ENCODE assay signal across 26 cellular contexts in the genomic region with DNA sequence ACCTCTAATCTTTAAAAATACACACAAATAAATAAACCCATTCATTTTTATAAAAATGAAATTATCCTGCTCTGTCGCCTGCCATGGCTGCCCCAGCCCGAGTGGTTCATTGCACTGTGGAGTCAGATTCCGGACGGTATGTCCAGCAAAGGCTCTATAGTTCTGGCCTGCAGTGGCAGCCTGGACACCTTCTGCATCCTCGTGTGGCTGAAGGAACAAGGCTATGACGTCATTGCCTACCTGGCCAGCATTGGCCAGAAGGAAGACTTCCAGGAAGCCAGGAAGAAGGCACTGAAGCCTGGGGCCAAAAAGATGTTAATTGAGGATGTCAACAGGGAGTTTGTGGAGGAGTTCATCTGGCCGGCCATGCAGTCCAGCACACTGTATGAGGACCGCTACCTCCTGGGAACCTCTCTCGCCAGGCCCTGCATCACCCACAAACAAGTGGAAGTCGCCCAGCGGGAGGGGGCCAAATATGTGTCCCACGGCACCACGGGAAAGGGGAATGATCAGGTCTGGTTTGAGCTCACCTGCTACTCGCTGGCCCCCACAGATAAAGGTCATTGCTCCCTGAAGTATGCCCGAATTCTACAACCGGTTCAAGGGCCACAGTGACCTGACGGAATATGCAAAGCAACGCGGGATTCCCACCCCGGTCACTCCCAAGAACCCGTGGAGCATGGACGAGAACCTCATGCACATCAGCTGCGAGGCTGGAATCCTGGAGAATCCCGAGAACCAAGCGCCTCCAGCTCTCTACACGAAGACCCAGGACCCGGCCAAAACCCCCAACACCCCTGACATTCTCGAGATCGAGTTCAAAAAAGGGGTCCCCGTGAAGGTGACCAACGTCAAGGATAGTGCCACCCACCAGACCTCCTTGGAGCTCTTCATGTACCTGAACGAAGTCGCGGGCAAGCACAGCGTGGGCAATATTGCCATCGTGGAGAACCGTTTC.
"Had no signal": no experiment of that assay in that cellular context is flagged by ENCODE, and none has a peak within 500 bp of the region (broad histone marks: within the 10 kb centered on the region; RNA-seq: fewer than 3 reads in every experiment).

No MANE protein-coding gene starts in this region.

- H3K27me3 Mint-ChIP-seq: effector memory CD8-positive, alpha-beta T cell; naive B cell; natural killer cell treated with Interleukin-12 subunit alpha and Interleukin-12 subunit beta and Interleukin-15 and Interleukin-18, amount 100 ng/mL, for 72 hours; stimulated activated memory B cell treated with anti-CD40 and anti-IgM and Interleukin-4, amounts not matched to agents 10 μg/mL and 1 μg/mL and 100 μg/mL, for 72 hours had no signal

- ATAC-seq: effector memory CD8-positive, alpha-beta T cell; left ventricle myocardium superior; mucosa of descending colon; natural killer cell treated with Interleukin-12 subunit alpha and Interleukin-12 subunit beta and Interleukin-15 and Interleukin-18, amount 100 ng/mL, for 72 hours; sciatic nerve; stimulated activated memory B cell treated with anti-CD40 and anti-IgM and Interleukin-4, amounts not matched to agents 10 μg/mL and 1 μg/mL and 100 μg/mL, for 72 hours; stimulated activated naive CD8-positive, alpha-beta T cell treated with anti-CD3 and anti-CD28 coated beads, Interleukin-15, Interleukin-2, amounts not matched to agents 100 U/mL and 50 U/mL, for 24 hours had no signal

- DNase-seq: cortex of kidney; effector memory CD8-positive, alpha-beta T cell; erythroblast; esophagus squamous epithelium; foreskin melanocyte; glutamatergic neuron; hypothalamus; immature natural killer cell; islet precursor cell; left ventricle myocardium superior; mucosa of descending colon; naive B cell; nucleus accumbens; retina; stimulated activated CD4-positive, alpha-beta T cell treated with anti-CD3 and anti-CD28 coated beads, Interleukin-4, amount 100 ng/mL, for 4 hours; stimulated activated naive CD8-positive, alpha-beta T cell treated with anti-CD3 and anti-CD28 coated beads, Interleukin-15, Interleukin-2, amounts not matched to agents 100 U/mL and 50 U/mL, for 24 hours; upper lobe of left lung had no signal

- H3K36me3 Mint-ChIP-seq: immature natural killer cell; memory B cell; mesothelial cell of epicardium; naive B cell; stimulated activated memory B cell treated with anti-CD40 and anti-IgM and Interleukin-4, amounts not matched to agents 10 μg/mL and 1 μg/mL and 100 μg/mL, for 72 hours had no signal

- H3K27ac ChIP-seq: esophagus squamous epithelium, thoracic aorta, tibial nerve, upper lobe of left lung had no signal

- H3K9me3 ChIP-seq: esophagus squamous epithelium, thoracic aorta, tibial nerve had no signal

- H3K9me3 Mint-ChIP-seq: memory B cell had no signal

- H3K36me3 ChIP-seq: esophagus squamous epithelium, thoracic aorta, tibial nerve, upper lobe of left lung had no signal

- H3K4me3 ChIP-seq: esophagus squamous epithelium, lung, mucosa of descending colon, thoracic aorta, tibial nerve, upper lobe of left lung had no signal

- H3K4me3 Mint-ChIP-seq: effector memory CD8-positive, alpha-beta T cell; immature natural killer cell; memory B cell; mesothelial cell of epicardium; naive B cell; natural killer cell treated with Interleukin-12 subunit alpha and Interleukin-12 subunit beta and Interleukin-15 and Interleukin-18, amount 100 ng/mL, for 72 hours; neural crest cell; stimulated activated memory B cell treated with anti-CD40 and anti-IgM and Interleukin-4, amounts not matched to agents 10 μg/mL and 1 μg/mL and 100 μg/mL, for 72 hours had no signal

- H3K4me1 Mint-ChIP-seq: immature natural killer cell; memory B cell; naive B cell; neural crest cell; stimulated activated memory B cell treated with anti-CD40 and anti-IgM and Interleukin-4, amounts not matched to agents 10 μg/mL and 1 μg/mL and 100 μg/mL, for 72 hours had no signal

- H3K27me3 ChIP-seq: esophagus squamous epithelium, tibial nerve, upper lobe of left lung had no signal

- H3K4me1 ChIP-seq: esophagus squamous epithelium, tibial nerve, upper lobe of left lung had no signal

- H3K27ac Mint-ChIP-seq: effector memory CD8-positive, alpha-beta T cell; immature natural killer cell; memory B cell; mesothelial cell of epicardium; naive B cell; natural killer cell treated with Interleukin-12 subunit alpha and Interleukin-12 subunit beta and Interleukin-15 and Interleukin-18, amount 100 ng/mL, for 72 hours; stimulated activated memory B cell treated with anti-CD40 and anti-IgM and Interleukin-4, amounts not matched to agents 10 μg/mL and 1 μg/mL and 100 μg/mL, for 72 hours had no signal
